28 cellular contexts compared by ENCODE assay signal in genomic region chr3:140167600-140168281, GRCh38.
"Had no signal": no experiment of that assay in that cellular context is flagged by ENCODE, and none has a peak within 500 bp of the region (broad histone marks: within the 10 kb centered on the region; RNA-seq: fewer than 3 reads in every experiment).

No MANE protein-coding gene starts in this region.

- H3K27ac ChIP-seq: body of pancreas, cardiac muscle cell, gastroesophageal sphincter, heart right ventricle, lower lobe of right lung, thoracic aorta, vagina had no signal

- H3K4me3 Mint-ChIP-seq: activated B cell treated with CpG ODN at 0.5 μM for 24 hours; activated CD4-positive, alpha-beta T cell treated with anti-CD3 and anti-CD28 coated beads for 36 hours; activated naive CD8-positive, alpha-beta T cell treated with anti-CD3 and anti-CD28 coated beads for 36 hours; activated T-cell treated with anti-CD3 and anti-CD28 coated beads, Interleukin-2, amount 50 U/mL, for 4 hours; dendritic cell treated with granulocyte-macrophage colony-stimulating factor and Interleukin-4, amounts not matched to agents 40 ng/mL and 50 ng/mL, for 4 days; naive B cell; type B pancreatic cell had no signal

- H3K36me3 Mint-ChIP-seq: activated naive CD8-positive, alpha-beta T cell treated with anti-CD3 and anti-CD28 coated beads for 36 hours; naive B cell; type B pancreatic cell had no signal

- H3K9me3 ChIP-seq: body of pancreas, gastroesophageal sphincter, lower lobe of right lung, sigmoid colon, thoracic aorta, vagina had no signal

- H3K4me1 ChIP-seq: body of pancreas, gastroesophageal sphincter, lower lobe of right lung, vagina had no signal

- H3K4me1 Mint-ChIP-seq: activated B cell treated with CpG ODN at 0.5 μM for 24 hours; activated CD4-positive, alpha-beta T cell treated with anti-CD3 and anti-CD28 coated beads for 36 hours; activated naive CD8-positive, alpha-beta T cell treated with anti-CD3 and anti-CD28 coated beads for 36 hours; naive B cell had no signal

- H3K4me3 ChIP-seq: body of pancreas, cardiac muscle cell, gastroesophageal sphincter, heart right ventricle, lower lobe of right lung, sigmoid colon, thoracic aorta, vagina had no signal

- H3K27ac Mint-ChIP-seq: activated B cell treated with CpG ODN at 0.5 μM for 24 hours; activated CD4-positive, alpha-beta T cell treated with anti-CD3 and anti-CD28 coated beads for 36 hours; activated naive CD8-positive, alpha-beta T cell treated with anti-CD3 and anti-CD28 coated beads for 36 hours; activated T-helper 2 cell treated with anti-CD3 and anti-CD28 coated beads, Interferon-gamma antibody, Interleukin-2, Interleukin-4, amounts not matched to agents 10 μg/mL and 5 μg/mL and 100 μg/mL, durations not matched to agents 14 hours and 24 hours and 36 hours; dendritic cell treated with granulocyte-macrophage colony-stimulating factor and Interleukin-4, amounts not matched to agents 40 ng/mL and 50 ng/mL, for 4 days; naive B cell; type B pancreatic cell had no signal

- DNase-seq: activated B cell treated with CpG ODN at 0.5 μM for 24 hours; activated CD4-positive, alpha-beta T cell treated with anti-CD3 and anti-CD28 coated beads for 36 hours; activated CD4-positive, alpha-beta T cell treated with anti-CD3 and anti-CD28 coated beads, Interleukin-2, amount 50 U/mL, for 4 hours; activated CD8-positive, alpha-beta memory T cell treated with anti-CD3 and anti-CD28 coated beads for 24 hours; activated CD8-positive, alpha-beta memory T cell treated with anti-CD3 and anti-CD28 coated beads, Interleukin-2, amount 50 U/mL, for 4 hours; activated naive CD4-positive, alpha-beta T cell; activated naive CD8-positive, alpha-beta T cell treated with anti-CD3 and anti-CD28 coated beads for 36 hours; activated T-cell treated with anti-CD3 and anti-CD28 coated beads, Interleukin-2, amount 50 U/mL, for 4 hours; amniotic stem cell; body of pancreas; effector CD8-positive, alpha-beta T cell; heart right ventricle; lower lobe of right lung; naive B cell; occipital lobe; posterior cingulate gyrus; sigmoid colon; stimulated activated CD4-positive, alpha-beta T cell treated with anti-CD3 and anti-CD28 coated beads, Interleukin-4, amount 100 ng/mL, for 24 hours; stimulated activated naive CD4-positive, alpha-beta T cell treated with Interleukin-2 at 50 U/mL for 16 hours; T-helper 9 cell had no signal

- ATAC-seq: activated CD4-positive, alpha-beta T cell treated with anti-CD3 and anti-CD28 coated beads for 36 hours; activated T-cell treated with anti-CD3 and anti-CD28 coated beads, Interleukin-2, amount 50 U/mL, for 4 hours; body of pancreas; gastroesophageal sphincter; left lobe of liver; lower lobe of right lung had no signal

- H3K36me3 ChIP-seq: cardiac muscle cell, gastroesophageal sphincter, heart right ventricle, lower lobe of right lung, sigmoid colon, thoracic aorta, vagina had no signal

- H3K27me3 ChIP-seq: body of pancreas, cardiac muscle cell, gastroesophageal sphincter, heart right ventricle, sigmoid colon, vagina had no signal

- H3K9me3 Mint-ChIP-seq: activated B cell treated with CpG ODN at 0.5 μM for 24 hours; activated T-helper 2 cell treated with anti-CD3 and anti-CD28 coated beads, Interferon-gamma antibody, Interleukin-2, Interleukin-4, amounts not matched to agents 10 μg/mL and 5 μg/mL and 100 μg/mL, durations not matched to agents 14 hours and 24 hours and 36 hours; dendritic cell treated with granulocyte-macrophage colony-stimulating factor and Interleukin-4, amounts not matched to agents 40 ng/mL and 50 ng/mL, for 4 days; type B pancreatic cell had no signal

- H3K27me3 Mint-ChIP-seq: activated B cell treated with CpG ODN at 0.5 μM for 24 hours; dendritic cell treated with granulocyte-macrophage colony-stimulating factor and Interleukin-4, amounts not matched to agents 40 ng/mL and 50 ng/mL, for 4 days; type B pancreatic cell had no signal
